ENCODE assay signal across 8 cellular contexts in the genomic region with DNA sequence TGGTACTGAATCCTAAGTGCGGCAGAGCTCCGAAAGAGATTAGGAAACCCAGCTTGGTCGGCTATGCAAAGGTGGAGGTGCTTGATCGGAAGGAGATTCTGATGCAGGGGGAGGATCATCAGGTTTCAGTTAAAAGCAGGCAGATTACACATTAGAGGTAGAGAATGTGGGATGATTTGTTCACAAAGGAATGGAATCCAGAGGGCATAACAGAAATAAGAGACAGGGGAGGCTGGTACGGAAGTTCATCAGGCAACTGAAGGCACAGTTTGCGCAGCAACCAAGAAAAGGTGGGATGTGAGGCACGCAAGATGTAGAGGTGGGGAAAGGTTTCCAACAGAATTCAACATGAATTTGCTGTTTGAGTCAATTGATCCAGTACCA. TPM values are rescaled to one million over a fixed set of nuclear protein-coding genes. Genes with fewer than 3 reads are reported as not detected.
DNase-seq lines count a peak whose midpoint lies in the region; ATAC-seq, FAIRE-seq and TF ChIP-seq lines count a peak whose summit lies in the region.

No MANE protein-coding gene starts in this region.

- CTCF ChIA-PET in activated CD8-positive, alpha-beta T cell treated with anti-CD3 and anti-CD28 coated beads for 36 hours (lab: Charles Lee) = no interaction called here

- H3K9me3 ChIP-seq in iPS-20b (ENCODE audit: insufficient read depth, low read depth, low read length) = no peaks in the 10 kb centered on the region

- POLR2A ChIA-PET in activated CD8-positive, alpha-beta T cell treated with anti-CD3 and anti-CD28 coated beads for 36 hours (lab: Charles Lee) = no interaction called here

- FAIRE-seq in GM12891 (lab: Jason Lieb, UNC) = no peak

- no peak for TF ChIP-seq POLR2A in GM12891 (IDR thresholded peaks at IDR 0.05; ENCODE audit: low read depth, low read length)

- no peaks in the 10 kb centered on the region for H3K27me3 ChIP-seq in iPS-20b (ENCODE audit: insufficient read depth, low read length)

- peaks cover 32% of the 10 kb centered on the region for H3K4me1 Mint-ChIP-seq in activated CD8-positive, alpha-beta T cell treated with anti-CD3 and anti-CD28 coated beads for 36 hours (ENCODE audit: low read depth)

- no peak for TF ChIP-seq CTCF in activated CD8-positive, alpha-beta T cell treated with anti-CD3 and anti-CD28 coated beads for 36 hours (IDR thresholded peaks at IDR 0.05)

- peaks cover 23% of the 10 kb centered on the region for H3K36me3 Mint-ChIP-seq in activated CD8-positive, alpha-beta T cell treated with anti-CD3 and anti-CD28 coated beads for 36 hours (ENCODE audit: low read depth)

- intact Hi-C loops in activated CD8-positive, alpha-beta T cell treated with anti-CD3 and anti-CD28 coated beads for 36 hours (cut with micrococcal nuclease) = no loop called here

- H3K9me3 Mint-ChIP-seq in activated CD8-positive, alpha-beta T cell treated with anti-CD3 and anti-CD28 coated beads for 36 hours = no peaks in the 10 kb centered on the region

- H3K4me3 ChIP-seq in iPS-20b (ENCODE audit: low read length) = peak overlapping the region; percentile 98

- peaks cover 4% of the 10 kb centered on the region; the same call in 1 of the 2 replicates for H3K4me1 ChIP-seq in iPS-20b (ENCODE audit: insufficient read depth, low read length)

- no peak overlapping the region; the same call in 1 of the 2 replicates for H3K9ac ChIP-seq in iPS-20b (ENCODE audit: low read depth, low read length)

- ATAC-seq in GM18870 (IDR thresholded peaks at IDR 0.05; ENCODE audit: unreplicated experiment) = peak; percentile 19
- ATAC-seq in HG02970 (IDR thresholded peaks at IDR 0.05; ENCODE audit: low FRiP score, unreplicated experiment) = peak; percentile 11
- ATAC-seq in activated CD8-positive, alpha-beta T cell treated with anti-CD3 and anti-CD28 coated beads for 36 hours = no peak

- peak overlapping the region; percentile 66 for H3K27ac Mint-ChIP-seq in activated CD8-positive, alpha-beta T cell treated with anti-CD3 and anti-CD28 coated beads for 36 hours

- H3K27ac ChIP-seq in iPS-20b (ENCODE audit: low read length) (no peak overlapping the region), substantia nigra (ENCODE audit: low read depth, low read length, poor library complexity, severe bottlenecking) (peak overlapping the region; percentile 88)

- peaks cover 6% of the 10 kb centered on the region for H3K27me3 Mint-ChIP-seq in activated CD8-positive, alpha-beta T cell treated with anti-CD3 and anti-CD28 coated beads for 36 hours

- peaks cover 29% of the 10 kb centered on the region for H3K36me3 ChIP-seq in iPS-20b (ENCODE audit: insufficient read depth, low read depth, low read length)

- no peak for DNase-seq in activated CD8-positive, alpha-beta T cell treated with anti-CD3 and anti-CD28 coated beads for 36 hours
- peak in 1 of 49 donors; percentile 23 for DNase-seq in substantia nigra (lab: John Stamatoyannopoulos, UW)
- DNase-seq in GM12891 (ENCODE audit: insufficient read length, low spot score) = no peak
- DNase-seq in SKM-1 (lab: John Stamatoyannopoulos, UW; ENCODE audit: unreplicated experiment) = no peak
- DNase-seq in epidermal melanocyte (ENCODE audit: insufficient read length, low spot score) = no peak

- peak overlapping the region; percentile 80 for H3K4me3 Mint-ChIP-seq in activated CD8-positive, alpha-beta T cell treated with anti-CD3 and anti-CD28 coated beads for 36 hours

TF ChIP-seq in GM12891, 5 proteins besides CTCF, POLR2A, EP300 and RAD21:
- TF ChIP-seq PAX5 (IDR thresholded peaks at IDR 0.05; ENCODE audit: insufficient read depth, low read length, severe bottlenecking) (no peak), SPI1 (IDR thresholded peaks at IDR 0.05; ENCODE audit: low read depth, low read length) (no peak), TAF1 (IDR thresholded peaks at IDR 0.05; ENCODE audit: low read depth, low read length) (no peak), POLR2AphosphoS5 (IDR thresholded peaks at IDR 0.05; ENCODE audit: low read depth, low read length) (no peak), POU2F2 (IDR thresholded peaks at IDR 0.05; ENCODE audit: low read depth, low read length) (no peak)

RNA-seq across cellular contexts. Expression of a gene that starts 0.4 kb away (rescaled TPM):
- total RNA-seq in activated CD8-positive, alpha-beta T cell treated with anti-CD3 and anti-CD28 coated beads for 36 hours = 10 to 100 TPM; 65.1 to 81.9 TPM
- polyA plus RNA-seq in GM12891 (2012; ENCODE audit: low read depth, missing spikeins) = 42.3 TPM
